ENCODE assay signal across 8 cellular contexts in genomic region chr15:47711654-47712053, GRCh38. TPM values are rescaled to one million over a fixed set of nuclear protein-coding genes. Genes with fewer than 3 reads are reported as not detected.
DNase-seq lines count a peak whose midpoint lies in the region; ATAC-seq and TF ChIP-seq lines count a peak whose summit lies in the region.

No MANE protein-coding gene starts in this region.

- peak overlapping the region; percentile 63; the same call in 1 of the 2 replicates for H2AFZ ChIP-seq in SK-N-SH (ENCODE audit: low read depth)

- CTCF ChIA-PET in SK-N-SH (lab: Yijun Ruan, JAX), result interaction anchor here (0.5 to 3.8 kb wide), 35 partner anchors 9 to 1135 kb away, joined by 3 to 32 read pairs (median 4); no protein-coding TSS in a partner anchor

- no peak overlapping the region for H3K27ac ChIP-seq in SK-N-SH (ENCODE audit: low read depth in 2 of 2, low read length in 1 of 2)
- no peak overlapping the region for H3K27ac ChIP-seq in upper lobe of left lung

- no peak overlapping the region for H3K9ac ChIP-seq in SK-N-SH

- H3K4me3 ChIP-seq in SK-N-SH (ENCODE audit: low read depth in 2 of 2, low read length in 1 of 2) (no peak overlapping the region), fibroblast of the aortic adventitia (ENCODE audit: low read depth, low read length) (no peak overlapping the region), upper lobe of left lung (no peak overlapping the region)

- H3K4me1 ChIP-seq in SK-N-SH (ENCODE audit: control insufficient read depth in 1 of 2, insufficient read depth in 2 of 2, low read depth in 1 of 2, low read length in 1 of 2) (peaks cover 2 to 6% of the 10 kb centered on the region in 2 experiments; a peak in 3 of 4 replicates), upper lobe of left lung (peaks cover under 1 to 13% (median 9%) of the 10 kb centered on the region in 4 donors)

- no peak for TF ChIP-seq EP300 in SK-N-SH (IDR thresholded peaks at IDR 0.05; ENCODE audit: borderline replicate concordance in 1 of 2, low read depth in 1 of 2, low read length in 1 of 2)
- no peak for TF ChIP-seq EP300 in upper lobe of left lung (IDR thresholded peaks at IDR 0.05)

- no peak overlapping the region for H3K4me2 ChIP-seq in SK-N-SH

- H3K79me2 ChIP-seq in SK-N-SH (ENCODE audit: insufficient read depth), result no peaks in the 10 kb centered on the region

- H3F3A ChIP-seq in SK-N-SH (replicated peaks; ENCODE audit: insufficient read depth), result no peaks in the 10 kb centered on the region

- TF ChIP-seq RAD21 in SK-N-SH (IDR thresholded peaks at IDR 0.05; ENCODE audit: low read length), result peak; percentile 65

- no peaks in the 10 kb centered on the region for H4K20me1 ChIP-seq in SK-N-SH (ENCODE audit: insufficient read depth)

- DNase-seq in SK-N-SH (peak; percentile 38), OCI-M1 (lab: John Stamatoyannopoulos, UW) (peak; percentile 28), fibroblast of the aortic adventitia (ENCODE audit: low read depth) (no peak), upper lobe of left lung (no peak), NCI-H1694 (lab: John Stamatoyannopoulos, UW) (no peak)

- ATAC-seq in SK-N-SH treated with all-trans-retinoic acid at 6 μM for 48 hours (no peak), upper lobe of left lung (ENCODE audit: low FRiP score in 2 of 2) (no peak), GM18858 (IDR thresholded peaks at IDR 0.05; ENCODE audit: unreplicated experiment) (no peak), HG03565 (IDR thresholded peaks at IDR 0.05; ENCODE audit: unreplicated experiment) (no peak)

- H3K36me3 ChIP-seq in SK-N-SH (replicated peaks in 1 of 2; ENCODE audit: control insufficient read depth in 1 of 2, insufficient read depth in 2 of 2, low read length in 1 of 2), result no peaks in the 10 kb centered on the region
- no peaks in the 10 kb centered on the region for H3K36me3 ChIP-seq in upper lobe of left lung

- H3K9me3 ChIP-seq in SK-N-SH, result no peaks in the 10 kb centered on the region
- H3K9me3 ChIP-seq in upper lobe of left lung, result no peaks in the 10 kb centered on the region

- POLR2A ChIA-PET in SK-N-SH (lab: Yijun Ruan, JAX), result no interaction called here

- H3K27me3 ChIP-seq in SK-N-SH (ENCODE audit: insufficient read depth) (0 out of 2 replicates have a peak, but pooled peaks cover 21% of the 10 kb centered on the region), upper lobe of left lung (no peaks in the 10 kb centered on the region)

- peak; percentile 77 for TF ChIP-seq CTCF in SK-N-SH (IDR thresholded peaks at IDR 0.05)
- peak; percentile 55 for TF ChIP-seq CTCF in fibroblast of the aortic adventitia (IDR thresholded peaks at IDR 0.05; ENCODE audit: insufficient read depth, low read length)
- peak in 4 of 6 experiments; percentile 30 to 42 (median 36) for TF ChIP-seq CTCF in upper lobe of left lung (IDR thresholded peaks at IDR 0.05)

- no peak for TF ChIP-seq POLR2A in upper lobe of left lung (IDR thresholded peaks at IDR 0.05)

- H3K9me2 ChIP-seq in SK-N-SH, result no peaks in the 10 kb centered on the region

TF ChIP-seq in SK-N-SH, 30 proteins besides CTCF, POLR2A, EP300 and RAD21:
- TF ChIP-seq, protein P1, sequence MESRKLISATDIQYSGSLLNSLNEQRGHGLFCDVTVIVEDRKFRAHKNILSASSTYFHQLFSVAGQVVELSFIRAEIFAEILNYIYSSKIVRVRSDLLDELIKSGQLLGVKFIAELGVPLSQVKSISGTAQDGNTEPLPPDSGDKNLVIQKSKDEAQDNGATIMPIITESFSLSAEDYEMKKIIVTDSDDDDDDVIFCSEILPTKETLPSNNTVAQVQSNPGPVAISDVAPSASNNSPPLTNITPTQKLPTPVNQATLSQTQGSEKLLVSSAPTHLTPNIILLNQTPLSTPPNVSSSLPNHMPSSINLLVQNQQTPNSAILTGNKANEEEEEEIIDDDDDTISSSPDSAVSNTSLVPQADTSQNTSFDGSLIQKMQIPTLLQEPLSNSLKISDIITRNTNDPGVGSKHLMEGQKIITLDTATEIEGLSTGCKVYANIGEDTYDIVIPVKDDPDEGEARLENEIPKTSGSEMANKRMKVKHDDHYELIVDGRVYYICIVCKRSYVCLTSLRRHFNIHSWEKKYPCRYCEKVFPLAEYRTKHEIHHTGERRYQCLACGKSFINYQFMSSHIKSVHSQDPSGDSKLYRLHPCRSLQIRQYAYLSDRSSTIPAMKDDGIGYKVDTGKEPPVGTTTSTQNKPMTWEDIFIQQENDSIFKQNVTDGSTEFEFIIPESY (IDR thresholded peaks at IDR 0.05; ENCODE audit: borderline replicate concordance, low read depth), result no peak
- peak; percentile 24 for TF ChIP-seq SMC3 (IDR thresholded peaks at IDR 0.05; ENCODE audit: low read depth, low read length)

TF ChIP-seq in SK-N-SH treated with all-trans-retinoic acid at 6 μM for 48 hours, 23 proteins besides CTCF, POLR2A, EP300 and RAD21:
- TF ChIP-seq TOX (CRISPR knock-in tag; IDR thresholded peaks at IDR 0.05; ENCODE audit: borderline replicate concordance) (no peak), SNAI2 (CRISPR knock-in tag; IDR thresholded peaks at IDR 0.05) (no peak), TSHZ2 (CRISPR knock-in tag; IDR thresholded peaks at IDR 0.05) (no peak), PPARA (CRISPR knock-in tag; IDR thresholded peaks at IDR 0.05; ENCODE audit: borderline replicate concordance) (no peak), GLIS3 (CRISPR knock-in tag; IDR thresholded peaks at IDR 0.05) (no peak), ARNTL (CRISPR knock-in tag; IDR thresholded peaks at IDR 0.05; ENCODE audit: borderline replicate concordance, low read depth) (no peak), RARB (CRISPR knock-in tag; IDR thresholded peaks at IDR 0.05) (no peak)
- TF ChIP-seq, protein P2, sequence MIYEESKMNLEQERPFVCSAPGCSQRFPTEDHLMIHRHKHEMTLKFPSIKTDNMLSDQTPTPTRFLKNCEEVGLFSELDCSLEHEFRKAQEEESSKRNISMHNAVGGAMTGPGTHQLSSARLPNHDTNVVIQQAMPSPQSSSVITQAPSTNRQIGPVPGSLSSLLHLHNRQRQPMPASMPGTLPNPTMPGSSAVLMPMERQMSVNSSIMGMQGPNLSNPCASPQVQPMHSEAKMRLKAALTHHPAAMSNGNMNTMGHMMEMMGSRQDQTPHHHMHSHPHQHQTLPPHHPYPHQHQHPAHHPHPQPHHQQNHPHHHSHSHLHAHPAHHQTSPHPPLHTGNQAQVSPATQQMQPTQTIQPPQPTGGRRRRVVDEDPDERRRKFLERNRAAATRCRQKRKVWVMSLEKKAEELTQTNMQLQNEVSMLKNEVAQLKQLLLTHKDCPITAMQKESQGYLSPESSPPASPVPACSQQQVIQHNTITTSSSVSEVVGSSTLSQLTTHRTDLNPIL (CRISPR knock-in tag; IDR thresholded peaks at IDR 0.05; ENCODE audit: low read depth), result no peak

RNA-seq across cellular contexts. Expression of gene SEMA6D, which starts 5.7 kb away (rescaled TPM):
- 0.30 and 0.47 TPM in 2 replicates for polyA plus RNA-seq in SK-N-SH (2012; rRNA removed)
- 0.37 and 0.50 TPM in 2 replicates for polyA plus RNA-seq in SK-N-SH (2012; cell fraction: cytosol; rRNA removed)
- polyA plus RNA-seq in SK-N-SH (2012; cell fraction: nucleus; rRNA removed), result 0.60 and 0.94 TPM in 2 replicates
- total RNA-seq in fibroblast of the aortic adventitia (ENCODE audit: low replicate concordance), result 3.9 and 17.7 TPM in 2 replicates
- total RNA-seq in upper lobe of left lung, result 10 to 100 TPM in 2 of 6 donors, 1 to 10 TPM in 4; 6.9 to 10.5 (median 9.0) TPM

Comparison
In these comparisons a context has a peak if more than half of its experiments do, and no peak if none do; other contexts are left out.
1. DNase-seq: peak in SK-N-SH (single experiment) and OCI-M1 (single experiment); none in fibroblast of the aortic adventitia (single experiment), upper lobe of left lung (0 of 2) and NCI-H1694 (single experiment).
2. Peak in every context shown above with its lines, with median percentiles within 50 percentile points of each other: CTCF ChIP-seq.